ENCODE assay signal across 1 cellular context in genomic region chr16:57802635-57803412, GRCh38.
TF ChIP-seq lines count a peak whose summit lies in the region.

No MANE protein-coding gene starts in this region.

TF ChIP-seq in A549, 52 proteins besides CTCF, POLR2A, EP300 and RAD21 (continued from another document):
- peak; percentile 78 for TF ChIP-seq HMGXB4 (CRISPR knock-in tag; IDR thresholded peaks at IDR 0.05; ENCODE audit: borderline replicate concordance)
- TF ChIP-seq TFCP2L1 (CRISPR knock-in tag; IDR thresholded peaks at IDR 0.05), result peak; percentile 94
- TF ChIP-seq HOXB13 (CRISPR knock-in tag; IDR thresholded peaks at IDR 0.05; ENCODE audit: low read depth), result peak; percentile 96
- TF ChIP-seq FOSL2 (IDR thresholded peaks at IDR 0.05), result no peak
- TF ChIP-seq FOSL2 (CRISPR knock-in tag; IDR thresholded peaks at IDR 0.05), result peak; percentile 1
- no peak for TF ChIP-seq SMC3 (IDR thresholded peaks at IDR 0.05)
- TF ChIP-seq TP53 (CRISPR knock-in tag; IDR thresholded peaks at IDR 0.05), result peak; percentile 93
- no peak for TF ChIP-seq NFE2L2 (conservative IDR thresholded peaks at IDR 0.05; ENCODE audit: low read length)
- no peak for TF ChIP-seq CBX8 (IDR thresholded peaks at IDR 0.05)
- peak; percentile 3; the same call in 1 of the 2 replicates for TF ChIP-seq ZSCAN20 (CRISPR knock-in tag; IDR thresholded peaks at IDR 0.05)
- TF ChIP-seq, protein P1, sequence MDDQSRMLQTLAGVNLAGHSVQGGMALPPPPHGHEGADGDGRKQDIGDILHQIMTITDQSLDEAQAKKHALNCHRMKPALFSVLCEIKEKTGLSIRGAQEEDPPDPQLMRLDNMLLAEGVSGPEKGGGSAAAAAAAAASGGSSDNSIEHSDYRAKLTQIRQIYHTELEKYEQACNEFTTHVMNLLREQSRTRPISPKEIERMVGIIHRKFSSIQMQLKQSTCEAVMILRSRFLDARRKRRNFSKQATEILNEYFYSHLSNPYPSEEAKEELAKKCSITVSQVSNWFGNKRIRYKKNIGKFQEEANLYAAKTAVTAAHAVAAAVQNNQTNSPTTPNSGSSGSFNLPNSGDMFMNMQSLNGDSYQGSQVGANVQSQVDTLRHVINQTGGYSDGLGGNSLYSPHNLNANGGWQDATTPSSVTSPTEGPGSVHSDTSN (IDR thresholded peaks at IDR 0.05), result no peak
- peak; percentile 85 for TF ChIP-seq FOXS1 (CRISPR knock-in tag; IDR thresholded peaks at IDR 0.05)
- TF ChIP-seq GATA3 (IDR thresholded peaks at IDR 0.05; ENCODE audit: borderline replicate concordance), result peak; percentile 39
- TF ChIP-seq HOXB5 (CRISPR knock-in tag; IDR thresholded peaks at IDR 0.05), result peak; percentile 86
- peak; percentile 41 for TF ChIP-seq ZNF302 (CRISPR knock-in tag; IDR thresholded peaks at IDR 0.05)
- no peak for TF ChIP-seq NR3C1 (IDR thresholded peaks at IDR 0.05)
- TF ChIP-seq BHLHE40 (IDR thresholded peaks at IDR 0.05; ENCODE audit: low read depth, low read length), result no peak; the same call in 1 of the 2 replicates
- peak; percentile 93 for TF ChIP-seq EHF (CRISPR knock-in tag; IDR thresholded peaks at IDR 0.05)
- no peak for TF ChIP-seq HOXA7 (CRISPR knock-in tag; IDR thresholded peaks at IDR 0.05)
- TF ChIP-seq, protein P2, sequence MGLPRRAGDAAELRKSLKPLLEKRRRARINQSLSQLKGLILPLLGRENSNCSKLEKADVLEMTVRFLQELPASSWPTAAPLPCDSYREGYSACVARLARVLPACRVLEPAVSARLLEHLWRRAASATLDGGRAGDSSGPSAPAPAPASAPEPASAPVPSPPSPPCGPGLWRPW (IDR thresholded peaks at IDR 0.05), result no peak
- TF ChIP-seq, protein P3, sequence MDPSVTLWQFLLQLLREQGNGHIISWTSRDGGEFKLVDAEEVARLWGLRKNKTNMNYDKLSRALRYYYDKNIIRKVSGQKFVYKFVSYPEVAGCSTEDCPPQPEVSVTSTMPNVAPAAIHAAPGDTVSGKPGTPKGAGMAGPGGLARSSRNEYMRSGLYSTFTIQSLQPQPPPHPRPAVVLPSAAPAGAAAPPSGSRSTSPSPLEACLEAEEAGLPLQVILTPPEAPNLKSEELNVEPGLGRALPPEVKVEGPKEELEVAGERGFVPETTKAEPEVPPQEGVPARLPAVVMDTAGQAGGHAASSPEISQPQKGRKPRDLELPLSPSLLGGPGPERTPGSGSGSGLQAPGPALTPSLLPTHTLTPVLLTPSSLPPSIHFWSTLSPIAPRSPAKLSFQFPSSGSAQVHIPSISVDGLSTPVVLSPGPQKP (IDR thresholded peaks at IDR 0.05; ENCODE audit: low read depth, low read length), result no peak
- TF ChIP-seq JUN (IDR thresholded peaks at IDR 0.05), result peak in 1 of 2 experiments; percentile 48; a peak in 2 of 5 replicates
- no peak for TF ChIP-seq KDM5A (IDR thresholded peaks at IDR 0.05)
- peak; percentile 60; the same call in 1 of the 2 replicates for TF ChIP-seq NPAS2 (CRISPR knock-in tag; IDR thresholded peaks at IDR 0.05; ENCODE audit: borderline replicate concordance)
- no peak for TF ChIP-seq CHD2 (IDR thresholded peaks at IDR 0.05; ENCODE audit: low read length, partially characterized antibody)
- TF ChIP-seq POLR2AphosphoS2 (conservative IDR thresholded peaks at IDR 0.05; ENCODE audit: low read length), result no peak
- TF ChIP-seq E2F6 (IDR thresholded peaks at IDR 0.05; ENCODE audit: borderline replicate concordance, low read depth), result peak; percentile 95
